ENCODE assay signal across 16 cellular contexts in the genomic region with DNA sequence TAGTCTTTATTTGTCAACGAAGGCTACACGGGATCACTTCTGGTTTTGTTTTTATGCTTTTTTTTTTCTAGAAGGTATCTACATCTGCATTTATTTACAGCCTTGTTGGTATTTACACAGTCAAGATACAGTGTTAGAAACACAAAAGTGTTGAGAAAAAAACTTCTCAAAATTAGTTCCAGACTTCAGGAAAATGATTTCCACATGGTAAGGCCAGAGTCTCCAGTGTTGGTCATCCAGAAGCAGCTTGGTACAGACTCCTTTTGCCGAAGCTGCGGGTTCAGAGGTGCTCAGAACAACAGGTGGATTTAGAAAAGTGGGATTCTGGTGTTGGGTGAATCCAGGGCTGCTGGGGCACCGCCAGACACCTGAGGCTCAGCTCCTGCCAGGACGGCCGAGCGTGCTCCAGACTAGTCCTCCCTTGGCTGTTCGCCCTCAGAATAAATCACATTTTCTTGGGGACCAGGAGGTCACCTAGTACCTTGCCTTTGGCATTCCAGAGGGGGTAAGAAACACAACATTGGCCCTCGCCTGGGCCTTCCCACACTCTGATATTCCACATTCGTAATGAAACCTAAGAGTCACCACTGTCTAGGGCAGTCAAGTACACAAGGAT.
"Had no signal": no experiment of that assay in that cellular context is flagged by ENCODE, and none has a peak within 500 bp of the region (broad histone marks: within the 10 kb centered on the region; RNA-seq: fewer than 3 reads in every experiment).

No MANE protein-coding gene starts in this region.

- DNase-seq: activated naive CD4-positive, alpha-beta T cell; activated T-cell treated with anti-CD3 and anti-CD28 coated beads, Interleukin-2, amount 50 U/mL, for 4 hours; caudate nucleus; cortex of kidney; effector CD8-positive, alpha-beta T cell; immature natural killer cell; left cardiac atrium; naive thymus-derived CD4-positive, alpha-beta T cell; nucleus accumbens; right lobe of liver; SK-N-SH; stimulated activated CD4-positive, alpha-beta T cell treated with anti-CD3 and anti-CD28 coated beads, Interleukin-1b, Interleukin-23, amount 100 ng/mL, for 48 hours; stimulated activated naive CD4-positive, alpha-beta T cell; T-helper 1 cell; upper lobe of right lung had no signal

- H3K4me3 Mint-ChIP-seq: activated T-cell treated with anti-CD3 and anti-CD28 coated beads, Interleukin-2, amount 50 U/mL, for 4 hours; immature natural killer cell; naive thymus-derived CD4-positive, alpha-beta T cell had no signal

- H3K36me3 ChIP-seq: prostate gland, right lobe of liver, upper lobe of right lung had no signal

- H3K27me3 ChIP-seq: right lobe of liver, upper lobe of right lung had no signal

- H3K9me3 ChIP-seq: prostate gland, right lobe of liver, SK-N-SH, upper lobe of right lung had no signal

- H3K9me3 Mint-ChIP-seq: activated T-cell treated with anti-CD3 and anti-CD28 coated beads, Interleukin-2, amount 50 U/mL, for 4 hours; immature natural killer cell; naive thymus-derived CD4-positive, alpha-beta T cell had no signal

- H3K4me3 ChIP-seq: prostate gland, right lobe of liver, upper lobe of right lung had no signal

- H3K36me3 Mint-ChIP-seq: immature natural killer cell; naive thymus-derived CD4-positive, alpha-beta T cell had no signal

- ATAC-seq: left cardiac atrium; naive thymus-derived CD4-positive, alpha-beta T cell; right lobe of liver; upper lobe of right lung had no signal

- H3K4me1 ChIP-seq: prostate gland, right lobe of liver, upper lobe of right lung had no signal

- H3K27ac Mint-ChIP-seq: immature natural killer cell had no signal

- H3K4me1 Mint-ChIP-seq: immature natural killer cell had no signal
